ENCODE assay signal across 1 cellular context in genomic region chr17:29124931-29125270, GRCh38.
TF ChIP-seq lines count a peak whose summit lies in the region.

No MANE protein-coding gene starts in this region.

TF ChIP-seq in IMR-90, 13 proteins besides CTCF, POLR2A, EP300 and RAD21 (continued from another document):
- no peak for TF ChIP-seq USF2 (IDR thresholded peaks at IDR 0.05; ENCODE audit: low read depth, low read length)
TF ChIP-seq in IMR-90: peak in this region for 0.
